Comparison of ENCODE assay signal across 21 cellular contexts in the genomic region with DNA sequence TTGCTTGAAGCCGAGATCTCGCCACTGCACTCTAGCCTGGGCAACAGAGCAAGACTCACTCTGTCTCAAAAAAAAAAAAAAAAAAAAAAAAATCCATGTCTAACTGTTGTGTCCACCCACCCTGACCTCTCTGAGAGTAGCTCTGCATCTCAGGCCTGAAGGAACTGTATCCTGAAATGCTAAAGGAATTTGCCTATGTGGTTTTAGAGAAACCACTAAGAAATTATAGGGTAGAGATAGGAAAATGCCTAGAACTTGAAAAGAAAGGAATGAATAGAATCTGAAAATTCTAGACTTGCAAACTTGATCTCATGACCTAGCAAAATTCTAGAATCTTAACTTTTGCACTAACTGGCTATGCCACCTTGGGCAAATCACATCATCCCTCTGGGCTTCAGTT.
"Had no signal": no experiment of that assay in that cellular context is flagged by ENCODE, and none has a peak within 500 bp of the region (broad histone marks: within the 10 kb centered on the region; RNA-seq: fewer than 3 reads in every experiment).

No MANE protein-coding gene starts in this region.

- DNase-seq: activated CD4-positive, CD25-positive, alpha-beta regulatory T cell treated with anti-CD3 and anti-CD28 coated beads, Interleukin-2, amount 50 U/mL, for 72 hours; activated CD8-positive, alpha-beta memory T cell treated with anti-CD3 and anti-CD28 coated beads for 24 hours; activated CD8-positive, alpha-beta memory T cell treated with anti-CD3 and anti-CD28 coated beads, Interleukin-2, amount 50 U/mL, for 48 hours; activated effector memory CD4-positive, alpha-beta T cell treated with anti-CD3 and anti-CD28 coated beads, Interleukin-2, amount 50 U/mL, for 16 hours; activated naive CD4-positive, alpha-beta T cell treated with anti-CD3 and anti-CD28 coated beads, Interleukin-2, amount 50 U/mL, for 16 hours; activated T-cell treated with anti-CD3 and anti-CD28 coated beads, Interleukin-2, amount 50 U/mL, for 48 hours; adrenal gland; caudate nucleus; colonic mucosa; erythroblast; left lung; spleen; stimulated activated CD4-positive, alpha-beta T cell treated with anti-CD3 and anti-CD28 coated beads, Interleukin-4, amount 100 ng/mL, for 4 hours; T-helper 17 cell; testis; upper lobe of left lung had no signal

- H3K36me3 ChIP-seq: adrenal gland, colonic mucosa, left lung, neutrophil, spleen, upper lobe of left lung had no signal

- ATAC-seq: left lung; natural killer cell treated with Interleukin-12 subunit alpha and Interleukin-12 subunit beta and Interleukin-15 and Interleukin-18, amount 100 ng/mL, for 72 hours; sciatic nerve; stimulated activated memory B cell treated with anti-CD40 and anti-IgM and Interleukin-4, amounts not matched to agents 10 μg/mL and 1 μg/mL and 100 μg/mL, for 72 hours; T-helper 17 cell had no signal

- H3K9me3 ChIP-seq: adrenal gland, colonic mucosa, left lung, neutrophil, spleen, testis, upper lobe of left lung had no signal

- H3K9ac ChIP-seq: parathyroid adenoma had no signal

- H3K27me3 ChIP-seq: adrenal gland, colonic mucosa, left lung, spleen, testis, upper lobe of left lung had no signal

- H3K4me1 ChIP-seq: colonic mucosa, left lung, parathyroid adenoma, testis, upper lobe of left lung had no signal

- H3K4me3 ChIP-seq: adrenal gland, colonic mucosa, left lung, spleen, testis, upper lobe of left lung had no signal
